9 cellular contexts compared by ENCODE assay signal in genomic region chr17:19418312-19418992, GRCh38. TPM values are rescaled to one million over a fixed set of nuclear protein-coding genes. Genes with fewer than 3 reads are reported as not detected.
DNase-seq lines count a peak whose midpoint lies in the region; ATAC-seq and TF ChIP-seq lines count a peak whose summit lies in the region.
"Had no signal": no experiment of that assay in that cellular context is flagged by ENCODE, and none has a peak within 500 bp of the region (broad histone marks: within the 10 kb centered on the region; RNA-seq: fewer than 3 reads in every experiment).

No MANE protein-coding gene starts in this region.

- no peak overlapping the region for H3K4me3 ChIP-seq in ACC112 (ENCODE audit: low read depth, low read length)

- peak; percentile 46 for ATAC-seq in WTC11
- ATAC-seq in left ventricle myocardium superior = peak; percentile 67
- no peak for ATAC-seq in HG02981 (IDR thresholded peaks at IDR 0.05; ENCODE audit: unreplicated experiment)
- ATAC-seq in HG03521 (IDR thresholded peaks at IDR 0.05; ENCODE audit: unreplicated experiment) = no peak

- no peak overlapping the region for H3K4me3 Mint-ChIP-seq in WTC11

- intact Hi-C loops in left ventricle myocardium superior (cut with micrococcal nuclease) = no loop called here

- no peaks in the 10 kb centered on the region for H3K9me3 Mint-ChIP-seq in WTC11

- CTCF ChIA-PET in WTC11 (lab: Charles Lee) = no interaction called here

- H3K27ac ChIP-seq in ACC112 (ENCODE audit: low read depth, low read length) = peak overlapping the region; percentile 69

- H3K4me1 Mint-ChIP-seq in WTC11 = 0 out of 2 replicates have a peak, but pooled peaks cover 2% of the 10 kb centered on the region

- peak overlapping the region; percentile 18 for H2AFZ ChIP-seq in ACC112 (ENCODE audit: low read length, unreplicated experiment)

- H3K27ac Mint-ChIP-seq in WTC11 = no peak overlapping the region

- no peaks in the 10 kb centered on the region for H3K27me3 Mint-ChIP-seq in WTC11 (ENCODE audit: low read depth)

- no peaks in the 10 kb centered on the region for H3K36me3 Mint-ChIP-seq in WTC11

- TF ChIP-seq CTCF in WTC11 (IDR thresholded peaks at IDR 0.05) = no peak

- H3K79me2 ChIP-seq in ACC112 (ENCODE audit: control insufficient read depth, insufficient read depth, low read length, unreplicated experiment) = no peaks in the 10 kb centered on the region

- POLR2A ChIA-PET in WTC11 (lab: Charles Lee) = no interaction called here

- DNase-seq in HCEC 1CT = peak; percentile 16
- DNase-seq in WTC11 (ENCODE audit: low spot score) = no peak
- no peak for DNase-seq in left ventricle myocardium superior
- no peak for DNase-seq in H4 (ENCODE audit: low spot score)
- no peak for DNase-seq in amniotic stem cell (lab: John Stamatoyannopoulos, UW)
- DNase-seq: DND-41 had no signal

- no peaks in the 10 kb centered on the region for H3K27me3 ChIP-seq in ACC112 (ENCODE audit: insufficient read depth, low read length)

- no peaks in the 10 kb centered on the region for H3K36me3 ChIP-seq in ACC112 (ENCODE audit: insufficient read depth, low read length)

- H3K4me1 ChIP-seq in ACC112 (ENCODE audit: control insufficient read depth, insufficient read depth, low read length, unreplicated experiment) = peaks cover 14% of the 10 kb centered on the region

TF ChIP-seq in WTC11, 78 proteins besides CTCF, POLR2A, EP300 and RAD21 (continues in another document):
- TF ChIP-seq ZNF263 (CRISPR knock-in tag; IDR thresholded peaks at IDR 0.05; ENCODE audit: low read depth) (no peak), ZNF532 (CRISPR knock-in tag; IDR thresholded peaks at IDR 0.05; ENCODE audit: borderline replicate concordance) (no peak), ESRRA (CRISPR knock-in tag; IDR thresholded peaks at IDR 0.05; ENCODE audit: borderline replicate concordance) (no peak), E2F5 (CRISPR knock-in tag; IDR thresholded peaks at IDR 0.05) (no peak), ZNF121 (CRISPR knock-in tag; IDR thresholded peaks at IDR 0.05) (no peak), ETV6 (CRISPR knock-in tag; IDR thresholded peaks at IDR 0.05) (no peak), AR (CRISPR knock-in tag; IDR thresholded peaks at IDR 0.05) (no peak), PRRX2 (CRISPR knock-in tag; IDR thresholded peaks at IDR 0.05) (no peak), ZNF281 (CRISPR knock-in tag; IDR thresholded peaks at IDR 0.05) (no peak)

RNA-seq across cellular contexts. Expression of gene RNF112, which starts 7.4 kb away (rescaled TPM):
- 4.5 to 5.1 TPM (median 4.9 TPM) in 3 replicates for total RNA-seq in WTC11 (2021)
- 3.5 TPM for total RNA-seq in left ventricle myocardium superior
- total RNA-seq in H4 (2014; rRNA removed; shearing (Covaris generic)) = 0.15 and 1.4 TPM in 2 replicates

RNA-seq across cellular contexts. Expression of gene MFAP4, which starts 31.5 kb away (rescaled TPM):
- total RNA-seq in WTC11 (2021) (3.9 to 4.1 TPM (median 4.0 TPM) in 3 replicates), left ventricle myocardium superior (34.8 TPM)
- 122 and 168 TPM in 2 replicates for total RNA-seq in H4 (2014; rRNA removed; shearing (Covaris generic))

RNA-seq across cellular contexts. Expression of gene MAPK7, which starts 40.2 kb away (rescaled TPM):
- 35.6 to 38.5 TPM (median 37.4 TPM) in 3 replicates for total RNA-seq in WTC11 (2021)
- 10.7 TPM for total RNA-seq in left ventricle myocardium superior
- 6.2 and 31.0 TPM in 2 replicates for total RNA-seq in H4 (2014; rRNA removed; shearing (Covaris generic))

RNA-seq across cellular contexts. Expression of gene B9D1, which starts 55.9 kb away (rescaled TPM):
- total RNA-seq in WTC11 (2021) (31.9 to 39.2 TPM (median 39.0 TPM) in 3 replicates), left ventricle myocardium superior (5.9 TPM)
- total RNA-seq in H4 (2014; rRNA removed; shearing (Covaris generic)) = 46.3 and 73.2 TPM in 2 replicates

Comparison
In these comparisons a context has a peak if more than half of its experiments do, and no peak if none do; other contexts are left out.
1. ATAC-seq: peak in WTC11 (single experiment) and left ventricle myocardium superior (single experiment); none in HG02981 (single experiment) and HG03521 (single experiment).